In the genomic region with DNA sequence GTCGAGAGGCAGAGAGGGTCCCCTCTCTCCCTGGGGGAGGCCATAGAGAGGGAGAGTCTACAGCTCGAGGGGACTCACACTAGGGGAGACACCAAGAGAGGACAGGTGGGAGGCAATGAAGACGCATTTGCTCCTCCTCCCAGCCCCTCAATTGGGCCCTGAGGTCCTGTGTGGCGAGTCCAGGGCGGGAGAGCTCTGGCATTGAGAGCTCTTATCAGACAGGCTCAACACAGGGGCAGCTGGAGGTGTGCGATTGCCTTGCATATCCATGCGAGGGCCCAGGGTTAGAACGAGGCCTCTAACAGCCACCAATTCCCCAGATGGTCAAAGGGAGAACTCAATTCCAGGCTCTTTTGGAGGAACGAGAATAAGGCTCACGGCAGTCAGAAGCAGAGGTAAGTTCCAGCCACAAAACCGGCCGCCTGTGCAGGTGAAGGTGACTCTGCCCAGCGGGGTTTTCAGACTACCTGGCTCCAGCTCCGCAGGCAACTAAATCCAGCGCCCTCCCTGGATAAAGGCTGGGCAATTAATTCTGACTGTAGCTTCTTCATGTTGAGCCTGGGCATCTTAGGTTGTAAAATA, we compare ENCODE assay signal across 12 cellular contexts.
"Had no signal": no experiment of that assay in that cellular context is flagged by ENCODE, and none has a peak within 500 bp of the region (broad histone marks: within the 10 kb centered on the region; RNA-seq: fewer than 3 reads in every experiment).

No MANE protein-coding gene starts in this region.

- ATAC-seq: activated CD4-positive, alpha-beta T cell treated with anti-CD3 and anti-CD28 coated beads for 36 hours; gastroesophageal sphincter; natural killer cell treated with Interleukin-12 subunit alpha and Interleukin-12 subunit beta and Interleukin-15 and Interleukin-18, amount 100 ng/mL, for 72 hours had no signal

- DNase-seq: activated CD4-positive, alpha-beta T cell treated with anti-CD3 and anti-CD28 coated beads for 36 hours; activated CD4-positive, alpha-beta T cell treated with anti-CD3 and anti-CD28 coated beads, Interleukin-2, amount 50 U/mL, for 48 hours; effector CD8-positive, alpha-beta T cell; immature natural killer cell; nucleus accumbens; stimulated activated CD4-positive, alpha-beta T cell treated with anti-CD3 and anti-CD28 coated beads, Interleukin-15, amount 100 ng/mL, for 24 hours; stimulated activated CD4-positive, alpha-beta T cell treated with anti-CD3 and anti-CD28 coated beads, Interleukin-2, amount 100 ng/mL, for 48 hours; T1000; transverse colon; uterus had no signal
